Comparison of ENCODE assay signal across 8 cellular contexts in the genomic region with DNA sequence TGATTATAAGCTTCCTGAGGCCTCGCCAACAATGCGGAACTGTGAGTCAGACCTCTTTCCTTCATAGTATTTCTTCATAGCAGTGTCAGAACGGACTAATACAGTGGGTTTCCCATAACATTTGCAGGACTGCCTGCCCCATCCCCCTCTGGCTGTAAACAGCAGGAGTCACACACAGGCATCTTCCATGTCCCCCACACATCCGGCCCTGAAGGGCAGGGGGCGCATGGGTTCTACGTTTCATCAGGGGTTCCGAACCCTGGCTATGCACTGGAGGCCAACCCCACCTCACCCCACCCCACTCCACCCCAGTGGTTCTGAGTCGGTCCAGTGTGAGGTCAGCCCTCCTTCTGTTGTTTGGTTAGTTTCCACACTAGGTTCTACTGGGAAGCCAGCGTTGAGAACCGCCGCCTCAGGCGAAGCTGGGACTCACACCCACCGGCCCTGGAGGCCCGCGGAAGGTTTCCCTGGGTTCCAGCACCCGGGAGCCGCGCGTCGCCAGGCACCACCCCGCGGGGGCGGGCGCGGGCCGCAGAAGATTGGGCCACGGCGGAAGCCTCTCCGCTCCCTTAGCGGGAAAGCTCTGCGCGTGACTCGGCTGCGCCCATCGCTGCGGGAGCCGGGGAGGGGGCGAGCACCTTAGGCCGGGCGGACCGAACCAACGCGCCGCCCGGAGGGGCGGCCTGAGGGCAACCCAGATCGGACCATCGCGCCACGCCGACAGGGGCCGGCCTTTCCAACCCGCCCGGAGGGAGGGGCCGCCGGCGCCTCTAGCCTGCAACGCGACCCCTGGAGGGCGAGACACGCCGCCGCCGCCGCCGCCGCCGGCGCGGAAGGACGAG. TPM values are rescaled to one million over a fixed set of nuclear protein-coding genes. Genes with fewer than 3 reads are reported as not detected.
A peak's percentile ranks its signal among the peaks of the same experiment; 100 is the strongest.
DNase-seq lines count a peak whose midpoint lies in the region; TF ChIP-seq lines count a peak whose summit lies in the region.

A gene with protein sequence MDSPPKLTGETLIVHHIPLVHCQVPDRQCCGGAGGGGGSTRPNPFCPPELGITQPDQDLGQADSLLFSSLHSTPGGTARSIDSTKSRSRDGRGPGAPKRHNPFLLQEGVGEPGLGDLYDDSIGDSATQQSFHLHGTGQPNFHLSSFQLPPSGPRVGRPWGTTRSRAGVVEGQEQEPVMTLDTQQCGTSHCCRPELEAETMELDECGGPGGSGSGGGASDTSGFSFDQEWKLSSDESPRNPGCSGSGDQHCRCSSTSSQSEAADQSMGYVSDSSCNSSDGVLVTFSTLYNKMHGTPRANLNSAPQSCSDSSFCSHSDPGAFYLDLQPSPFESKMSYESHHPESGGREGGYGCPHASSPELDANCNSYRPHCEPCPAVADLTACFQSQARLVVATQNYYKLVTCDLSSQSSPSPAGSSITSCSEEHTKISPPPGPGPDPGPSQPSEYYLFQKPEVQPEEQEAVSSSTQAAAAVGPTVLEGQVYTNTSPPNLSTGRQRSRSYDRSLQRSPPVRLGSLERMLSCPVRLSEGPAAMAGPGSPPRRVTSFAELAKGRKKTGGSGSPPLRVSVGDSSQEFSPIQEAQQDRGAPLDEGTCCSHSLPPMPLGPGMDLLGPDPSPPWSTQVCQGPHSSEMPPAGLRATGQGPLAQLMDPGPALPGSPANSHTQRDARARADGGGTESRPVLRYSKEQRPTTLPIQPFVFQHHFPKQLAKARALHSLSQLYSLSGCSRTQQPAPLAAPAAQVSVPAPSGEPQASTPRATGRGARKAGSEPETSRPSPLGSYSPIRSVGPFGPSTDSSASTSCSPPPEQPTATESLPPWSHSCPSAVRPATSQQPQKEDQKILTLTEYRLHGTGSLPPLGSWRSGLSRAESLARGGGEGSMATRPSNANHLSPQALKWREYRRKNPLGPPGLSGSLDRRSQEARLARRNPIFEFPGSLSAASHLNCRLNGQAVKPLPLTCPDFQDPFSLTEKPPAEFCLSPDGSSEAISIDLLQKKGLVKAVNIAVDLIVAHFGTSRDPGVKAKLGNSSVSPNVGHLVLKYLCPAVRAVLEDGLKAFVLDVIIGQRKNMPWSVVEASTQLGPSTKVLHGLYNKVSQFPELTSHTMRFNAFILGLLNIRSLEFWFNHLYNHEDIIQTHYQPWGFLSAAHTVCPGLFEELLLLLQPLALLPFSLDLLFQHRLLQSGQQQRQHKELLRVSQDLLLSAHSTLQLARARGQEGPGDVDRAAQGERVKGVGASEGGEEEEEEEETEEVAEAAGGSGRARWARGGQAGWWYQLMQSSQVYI (N-terminal part only) (plus strand): TSS at position 799 of the 842 bp plus-strand sequence. CDS start 56,411 bp downstream, outside the sequence.

- TF ChIP-seq CTCF in C4-2B (conservative IDR thresholded peaks at IDR 0.05), result peak; percentile 69
- peak; percentile 9 for TF ChIP-seq CTCF in liver (IDR thresholded peaks at IDR 0.05; ENCODE audit: low read depth, low read length, missing input control)

- 1% methylated on average over 71 of the region's 71 CpGs for WGBS in liver

- H3K4me3 ChIP-seq in liver (ENCODE audit: low read depth in 1 of 3, low read length in 3 of 3), result peak within 1 kb of the TSS; percentile 73 to 80 (median 74)

- H3K27ac ChIP-seq in C4-2B (peak within 1 kb of the TSS; percentile 65), liver (ENCODE audit: low read depth in 1 of 2, low read length in 2 of 2) (peak within 1 kb of the TSS; percentile 93 to 95)

- H3K9ac ChIP-seq in liver (ENCODE audit: low read depth in 1 of 2, low read length in 2 of 2), result peak within 1 kb of the TSS; percentile 49 to 75

- peaks cover 5 to 26% (median 12%) of the 10 kb centered on the region in 4 donors for H3K4me1 ChIP-seq in liver (ENCODE audit: control insufficient read depth in 4 of 4, insufficient read depth in 4 of 4, low read length in 3 of 4)

- no peaks in the 10 kb centered on the region for H3K36me3 ChIP-seq in liver (ENCODE audit: control insufficient read depth in 4 of 4, insufficient read depth in 3 of 4, low read depth in 1 of 4, low read length in 3 of 4)

- no peaks in the 10 kb centered on the region for H3K27me3 ChIP-seq in liver (ENCODE audit: control insufficient read depth in 4 of 4, insufficient read depth in 4 of 4, low read length in 3 of 4)

- H3K9me3 ChIP-seq in liver (ENCODE audit: control insufficient read depth in 4 of 4, low read length in 3 of 4), result no peaks in the 10 kb centered on the region

- peak; percentile 91 for DNase-seq in HCEC 1CT
- peak; percentile 46 for DNase-seq in NCI-H446 treated with DMSO at 0.1 percent for 48 hours (lab: John Stamatoyannopoulos, UW)
- peak; percentile 59 to 65 for DNase-seq in activated CD4-positive, alpha-beta T cell treated with anti-CD3 and anti-CD28 coated beads, Interleukin-2, amount 50 U/mL, for 48 hours
- peak; percentile 11 for DNase-seq in effector CD8-positive, alpha-beta T cell (lab: John Stamatoyannopoulos, UW)
- DNase-seq in stimulated activated CD4-positive, alpha-beta T cell treated with anti-CD3 and anti-CD28 coated beads, Interleukin-2, amount 100 ng/mL, for 24 hours, result peak; percentile 50 to 73
- no peak for DNase-seq in NK-92 (lab: John Stamatoyannopoulos, UW; ENCODE audit: unreplicated experiment)

- peak; percentile 71 to 73 for TF ChIP-seq RAD21 in liver (IDR thresholded peaks at IDR 0.05)

TF ChIP-seq in liver, 16 proteins besides CTCF, POLR2A, EP300 and RAD21:
- TF ChIP-seq TAF1 (conservative IDR thresholded peaks at IDR 0.05), result no peak
- TF ChIP-seq NR2F2 (IDR thresholded peaks at IDR 0.05), result peak; percentile 20
- TF ChIP-seq SP1 (IDR thresholded peaks at IDR 0.05), result no peak
- peak; percentile 31 for TF ChIP-seq FOXA1 (IDR thresholded peaks at IDR 0.05)
- TF ChIP-seq YY1 (IDR thresholded peaks at IDR 0.05), result peak; percentile 17
- TF ChIP-seq, protein P1, sequence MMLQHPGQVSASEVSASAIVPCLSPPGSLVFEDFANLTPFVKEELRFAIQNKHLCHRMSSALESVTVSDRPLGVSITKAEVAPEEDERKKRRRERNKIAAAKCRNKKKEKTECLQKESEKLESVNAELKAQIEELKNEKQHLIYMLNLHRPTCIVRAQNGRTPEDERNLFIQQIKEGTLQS (IDR thresholded peaks at IDR 0.05), result no peak
- TF ChIP-seq HNF4G (IDR thresholded peaks at IDR 0.05), result no peak
- TF ChIP-seq FOXA2 (IDR thresholded peaks at IDR 0.05), result no peak
- TF ChIP-seq GABPA (IDR thresholded peaks at IDR 0.05 in 1 of 2, conservative IDR thresholded peaks at IDR 0.05 in 1 of 2), result no peak
- peak in 1 of 2 donors; percentile 35 for TF ChIP-seq RXRA (IDR thresholded peaks at IDR 0.05)
- TF ChIP-seq, protein P2, sequence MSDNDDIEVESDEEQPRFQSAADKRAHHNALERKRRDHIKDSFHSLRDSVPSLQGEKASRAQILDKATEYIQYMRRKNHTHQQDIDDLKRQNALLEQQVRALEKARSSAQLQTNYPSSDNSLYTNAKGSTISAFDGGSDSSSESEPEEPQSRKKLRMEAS (IDR thresholded peaks at IDR 0.05), result no peak
- peak; percentile 77 to 83 for TF ChIP-seq EGR1 (IDR thresholded peaks at IDR 0.05; ENCODE audit: low read depth in 2 of 2)
- TF ChIP-seq, protein P3, sequence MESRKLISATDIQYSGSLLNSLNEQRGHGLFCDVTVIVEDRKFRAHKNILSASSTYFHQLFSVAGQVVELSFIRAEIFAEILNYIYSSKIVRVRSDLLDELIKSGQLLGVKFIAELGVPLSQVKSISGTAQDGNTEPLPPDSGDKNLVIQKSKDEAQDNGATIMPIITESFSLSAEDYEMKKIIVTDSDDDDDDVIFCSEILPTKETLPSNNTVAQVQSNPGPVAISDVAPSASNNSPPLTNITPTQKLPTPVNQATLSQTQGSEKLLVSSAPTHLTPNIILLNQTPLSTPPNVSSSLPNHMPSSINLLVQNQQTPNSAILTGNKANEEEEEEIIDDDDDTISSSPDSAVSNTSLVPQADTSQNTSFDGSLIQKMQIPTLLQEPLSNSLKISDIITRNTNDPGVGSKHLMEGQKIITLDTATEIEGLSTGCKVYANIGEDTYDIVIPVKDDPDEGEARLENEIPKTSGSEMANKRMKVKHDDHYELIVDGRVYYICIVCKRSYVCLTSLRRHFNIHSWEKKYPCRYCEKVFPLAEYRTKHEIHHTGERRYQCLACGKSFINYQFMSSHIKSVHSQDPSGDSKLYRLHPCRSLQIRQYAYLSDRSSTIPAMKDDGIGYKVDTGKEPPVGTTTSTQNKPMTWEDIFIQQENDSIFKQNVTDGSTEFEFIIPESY (IDR thresholded peaks at IDR 0.05), result no peak

RNA-seq across cellular contexts. Expression of the gene that starts here (rescaled TPM):
- total RNA-seq in liver, result 1 to 10 TPM; 2.1 to 6.3 TPM
- polyA plus RNA-seq in liver, result 1 to 10 TPM; 3.2 to 5.4 TPM
